36 cellular contexts compared by ENCODE assay signal in genomic region chr20:31476648-31477220, GRCh38. TPM values are rescaled to one million over a fixed set of nuclear protein-coding genes. Genes with fewer than 3 reads are reported as not detected.
A peak's percentile ranks its signal among the peaks of the same experiment; 100 is the strongest.
DNase-seq lines count a peak whose midpoint lies in the region; ATAC-seq, FAIRE-seq and TF ChIP-seq lines count a peak whose summit lies in the region.
"Had no signal": no experiment of that assay in that cellular context is flagged by ENCODE, and none has a peak within 500 bp of the region (broad histone marks: within the 10 kb centered on the region; RNA-seq: fewer than 3 reads in every experiment).

No MANE protein-coding gene starts in this region.

- H3K36me3 ChIP-seq in endothelial cell of umbilical vein (ENCODE audit: control insufficient read depth in 2 of 2, extremely low read depth in 1 of 2, insufficient read depth in 2 of 2, low read length in 2 of 2), result no peaks in the 10 kb centered on the region
- no peaks in the 10 kb centered on the region for H3K36me3 ChIP-seq in lower lobe of right lung
- H3K36me3 ChIP-seq in endodermal cell (ENCODE audit: control insufficient read depth, insufficient read depth, low read length), result no peaks in the 10 kb centered on the region
- H3K36me3 ChIP-seq: BLaER1 treated with 17β-estradiol and CSF1 and Interleukin-3, amounts not matched to agents 10 nM and 100 nM; HAP-1; pancreas; right lobe of liver; thoracic aorta had no signal

- H3K27ac ChIP-seq in endothelial cell of umbilical vein (ENCODE audit: insufficient read depth, low read depth, low read length) (no peak overlapping the region), lower lobe of right lung (no peak overlapping the region), endodermal cell (ENCODE audit: low read depth, low read length) (no peak overlapping the region)
- H3K27ac ChIP-seq: BLaER1 treated with 17β-estradiol and CSF1 and Interleukin-3, amounts not matched to agents 10 nM and 100 nM; pancreas; right lobe of liver had no signal

- intact Hi-C loops in endothelial cell of umbilical vein (cut with micrococcal nuclease), result no loop called here
- intact Hi-C loops in lower lobe of right lung (cut with DNase I), result no loop called here

- no peaks in the 10 kb centered on the region for H3K79me2 ChIP-seq in endothelial cell of umbilical vein (ENCODE audit: control insufficient read depth, insufficient read depth, low read length)

- H2AFZ ChIP-seq in endothelial cell of umbilical vein (ENCODE audit: low read depth, low read length), result no peak overlapping the region

- no peaks in the 10 kb centered on the region for H3K9me1 ChIP-seq in endothelial cell of umbilical vein (replicated peaks; ENCODE audit: control insufficient read depth, extremely low read depth, insufficient read depth, low read length)

- no TSS peak for BruUV-seq in endothelial cell of umbilical vein (replicated peaks; lab: Mats Ljungman, UMichigan)

- FAIRE-seq in endothelial cell of umbilical vein (lab: Jason Lieb, UNC), result no peak
- FAIRE-seq: pancreas had no signal

- peaks cover 54% of the 10 kb centered on the region for H3K27me3 Mint-ChIP-seq in endodermal cell (ENCODE audit: insufficient read depth)
- H3K27me3 Mint-ChIP-seq: brain had no signal

- TF ChIP-seq CTCF in endothelial cell of umbilical vein (IDR thresholded peaks at IDR 0.05; ENCODE audit: extremely low read depth in 1 of 2, insufficient read depth in 1 of 2, low read depth in 1 of 2, low read length in 2 of 2) (no peak), lower lobe of right lung (IDR thresholded peaks at IDR 0.05) (no peak), endodermal cell (conservative IDR thresholded peaks at IDR 0.05) (no peak)

- H3K27ac Mint-ChIP-seq in endodermal cell, result no peak overlapping the region
- H3K27ac Mint-ChIP-seq: activated CD8-positive, alpha-beta T cell treated with anti-CD3 and anti-CD28 coated beads for 36 hours; activated naive CD8-positive, alpha-beta T cell treated with anti-CD3 and anti-CD28 coated beads, Interleukin-2, amount 50 U/mL, for 24 hours; brain; IgD-negative memory B cell; immature natural killer cell; natural killer cell had no signal

- no peaks in the 10 kb centered on the region for H3K4me1 Mint-ChIP-seq in endodermal cell
- H3K4me1 Mint-ChIP-seq: brain had no signal

- H3K9me3 Mint-ChIP-seq in endodermal cell, result peaks cover 88% of the 10 kb centered on the region
- H3K9me3 Mint-ChIP-seq: activated naive CD8-positive, alpha-beta T cell treated with anti-CD3 and anti-CD28 coated beads, Interleukin-2, amount 50 U/mL, for 24 hours; natural killer cell had no signal

- no peak overlapping the region for H3K4me2 ChIP-seq in endothelial cell of umbilical vein (ENCODE audit: insufficient read depth, low read length)
- H3K4me2 ChIP-seq: BLaER1 treated with 17β-estradiol and CSF1 and Interleukin-3, amounts not matched to agents 10 nM and 100 nM had no signal

- CTCF ChIA-PET in endothelial cell of umbilical vein (lab: Charles Lee), result interaction anchor here (1.7 to 2.0 kb wide), 2 partner anchors 20 to 26 kb away, joined by 3 to 8 read pairs; no protein-coding TSS in a partner anchor

- TF ChIP-seq POLR2A in endothelial cell of umbilical vein (IDR thresholded peaks at IDR 0.05; ENCODE audit: low read depth, low read length), result no peak

- 69 to 75% methylated on average over 6 of the region's 6 CpGs for WGBS in endodermal cell (ENCODE audit: insufficient coverage in 1 of 2, insufficient read length in 1 of 2), 2 experiments

- no peak overlapping the region for H3K9ac ChIP-seq in endothelial cell of umbilical vein (replicated peaks; ENCODE audit: extremely low read depth, insufficient read depth, low read length)
- no peak overlapping the region for H3K9ac ChIP-seq in endodermal cell (ENCODE audit: extremely low read depth, low read length, poor library complexity, severe bottlenecking)
- H3K9ac ChIP-seq: BLaER1 treated with 17β-estradiol and CSF1 and Interleukin-3, amounts not matched to agents 10 nM and 100 nM had no signal

- H3K4me3 ChIP-seq in endothelial cell of umbilical vein (replicated peaks in 1 of 3; ENCODE audit: insufficient read depth in 1 of 3, low read depth in 1 of 3, low read length in 3 of 3) (no peak overlapping the region), lower lobe of right lung (peak overlapping the region; percentile 51), endodermal cell (ENCODE audit: low read length) (no peak overlapping the region)
- H3K4me3 ChIP-seq: BLaER1 treated with 17β-estradiol and CSF1 and Interleukin-3, amounts not matched to agents 10 nM and 100 nM; HAP-1; pancreas; right lobe of liver had no signal

- dilution Hi-C loops in endothelial cell of umbilical vein (cut with MboI; ENCODE audit: extremely low pct_ligation_motif_present, low sequenced_read_pairs), result no loop called here

- POLR2A ChIA-PET in endothelial cell of umbilical vein (lab: Charles Lee), result no interaction called here

- no peaks in the 10 kb centered on the region for H4K20me1 ChIP-seq in endothelial cell of umbilical vein (replicated peaks; ENCODE audit: control insufficient read depth, extremely low read depth, insufficient read depth, low read length)
- H4K20me1 ChIP-seq: BLaER1 treated with 17β-estradiol and CSF1 and Interleukin-3, amounts not matched to agents 10 nM and 100 nM had no signal

- peaks cover 2% of the 10 kb centered on the region for H3K36me3 Mint-ChIP-seq in endodermal cell (ENCODE audit: low read depth)
- H3K36me3 Mint-ChIP-seq: natural killer cell had no signal

- no peak for ATAC-seq in lower lobe of right lung
- ATAC-seq: activated CD4-positive, CD25-positive, alpha-beta regulatory T cell treated with anti-CD3 and anti-CD28 coated beads, Interleukin-2, amount 50 U/mL, for 24 hours; activated CD8-positive, alpha-beta T cell treated with anti-CD3 and anti-CD28 coated beads for 36 hours; activated naive CD8-positive, alpha-beta T cell treated with anti-CD3 and anti-CD28 coated beads, Interleukin-2, amount 50 U/mL, for 24 hours; left lobe of liver; natural killer cell; pancreas; stimulated activated naive CD8-positive, alpha-beta T cell treated with anti-CD3 and anti-CD28 coated beads, Interleukin-15, Interleukin-2, amounts not matched to agents 100 U/mL and 50 U/mL, for 24 hours had no signal

- H3K27me3 ChIP-seq in endothelial cell of umbilical vein (ENCODE audit: control insufficient read depth in 2 of 2, insufficient read depth in 2 of 2, low read length in 2 of 2), result peaks cover 9 to 11% of the 10 kb centered on the region in 2 experiments
- peaks cover 24% of the 10 kb centered on the region for H3K27me3 ChIP-seq in lower lobe of right lung (ENCODE audit: low read depth)
- H3K27me3 ChIP-seq in endodermal cell (ENCODE audit: control insufficient read depth, insufficient read depth, low read length, poor library complexity, severe bottlenecking), result no peaks in the 10 kb centered on the region
- H3K27me3 ChIP-seq: right lobe of liver had no signal

- H3K4me3 Mint-ChIP-seq in endodermal cell, result no peak overlapping the region
- H3K4me3 Mint-ChIP-seq: activated CD8-positive, alpha-beta T cell treated with anti-CD3 and anti-CD28 coated beads for 36 hours; activated naive CD8-positive, alpha-beta T cell treated with anti-CD3 and anti-CD28 coated beads, Interleukin-2, amount 50 U/mL, for 24 hours; brain; immature natural killer cell; natural killer cell had no signal

- DNase-seq in DMS 273 (lab: John Stamatoyannopoulos, UW; ENCODE audit: unreplicated experiment) (peak; percentile 88), M059J (ENCODE audit: low read depth) (peak; percentile 79), endothelial cell of umbilical vein (ENCODE audit: low read depth, low spot score) (no peak), lower lobe of right lung (no peak), endodermal cell (no peak), mesenteric fat pad (ENCODE audit: low spot score) (no peak)
- no peak for DNase-seq in activated CD4-positive, alpha-beta T cell treated with anti-CD3 and anti-CD28 coated beads, Interleukin-2, amount 50 U/mL, for 1 hour
- DNase-seq in central memory CD4-positive, alpha-beta T cell, result no peak
- DNase-seq: activated CD8-positive, alpha-beta T cell treated with anti-CD3 and anti-CD28 coated beads for 36 hours; activated gamma-delta T cell; activated naive CD8-positive, alpha-beta T cell treated with anti-CD3 and anti-CD28 coated beads, Interleukin-2, amount 50 U/mL, for 24 hours; activated T-cell treated with anti-CD3 and anti-CD28 coated beads for 4 hours; cortex of kidney; hippocampal formation; immature natural killer cell; midbrain; natural killer cell; NCI-H1105 treated with DMSO at 0.1 percent for 48 hours; NCI-H2029 treated with DMSO at 0.1 percent for 48 hours; NCI-H345; NCI-H774; pancreas; right lobe of liver; SHP77; stimulated activated CD4-positive, alpha-beta T cell treated with anti-CD3 and anti-CD28 coated beads, Interleukin-15, amount 100 ng/mL, for 24 hours; stimulated activated naive CD8-positive, alpha-beta T cell treated with anti-CD3 and anti-CD28 coated beads, Interleukin-15, Interleukin-2, amounts not matched to agents 100 U/mL and 50 U/mL, for 24 hours; SW 1271 had no signal

- H3K9me3 ChIP-seq in endothelial cell of umbilical vein (replicated peaks; ENCODE audit: control insufficient read depth, insufficient read depth, low read length), result no peaks in the 10 kb centered on the region
- H3K9me3 ChIP-seq in lower lobe of right lung, result no peaks in the 10 kb centered on the region
- H3K9me3 ChIP-seq in endodermal cell (ENCODE audit: control insufficient read depth, low read length), result peaks cover 33% of the 10 kb centered on the region
- H3K9me3 ChIP-seq: HAP-1, pancreas, right lobe of liver, thoracic aorta had no signal

- peaks cover 2% of the 10 kb centered on the region for H3K4me1 ChIP-seq in endothelial cell of umbilical vein (ENCODE audit: control insufficient read depth, extremely low read depth, insufficient read depth, low read length)
- H3K4me1 ChIP-seq in lower lobe of right lung, result peaks cover 12% of the 10 kb centered on the region
- H3K4me1 ChIP-seq in endodermal cell (ENCODE audit: control insufficient read depth, insufficient read depth, low read length), result no peaks in the 10 kb centered on the region
- H3K4me1 ChIP-seq: pancreas, right lobe of liver had no signal

RNA-seq across cellular contexts. Expression of gene REM1, which starts 1.6 kb away (rescaled TPM):
- total RNA-seq in M059J (2014; rRNA removed; shearing (Covaris generic)), result not detected in 2 replicates
- not detected in 2 replicates for total RNA-seq in endothelial cell of umbilical vein
- polyA plus RNA-seq in endothelial cell of umbilical vein, result 0.14 and 0.19 TPM in 2 replicates
- polyA plus RNA-seq in endothelial cell of umbilical vein (2011; cell fraction: cytosol; rRNA removed), result 0.09 and 0.18 TPM in 2 replicates
- polyA plus RNA-seq in endothelial cell of umbilical vein (2011; cell fraction: nucleus; rRNA removed), result 0.10 TPM in 1 of 2 replicates, not detected in the other
- polyA plus RNA-seq in endothelial cell of umbilical vein (2012), result 0.20 and 0.87 TPM in 2 replicates
- 0.15 TPM in 1 of 2 replicates, not detected in the other for polyA minus RNA-seq in endothelial cell of umbilical vein
- polyA minus RNA-seq in endothelial cell of umbilical vein (2011; cell fraction: cytosol; rRNA and poly(A)+ RNA removed), result not detected
- not detected in 2 replicates for polyA minus RNA-seq in endothelial cell of umbilical vein (2011; cell fraction: nucleus; rRNA and poly(A)+ RNA removed)
- total RNA-seq in lower lobe of right lung, result 2.3 TPM
- total RNA-seq in endodermal cell, result not detected
- polyA plus RNA-seq in endodermal cell (2013, experiment 1 of 2), result not detected
- not detected for polyA plus RNA-seq in endodermal cell (2013, experiment 2 of 2)
- 2.7 TPM for total RNA-seq in mesenteric fat pad
- total RNA-seq: activated CD8-positive, alpha-beta T cell treated with anti-CD3 and anti-CD28 coated beads for 36 hours; fibroblast of villous mesenchyme; left lobe of liver; natural killer cell had no signal
- polyA plus RNA-seq: AG04450, IgD-negative memory B cell, immature natural killer cell had no signal

RNA-seq across cellular contexts. Expression of gene DEFB124, which starts 1.8 kb away (rescaled TPM):
- not detected in 2 replicates for total RNA-seq in M059J (2014; rRNA removed; shearing (Covaris generic))
- total RNA-seq in endothelial cell of umbilical vein, result not detected in 2 replicates
- polyA plus RNA-seq in endothelial cell of umbilical vein, result not detected in 2 replicates
- polyA plus RNA-seq in endothelial cell of umbilical vein (2011; cell fraction: cytosol; rRNA removed), result not detected in 2 replicates
- not detected in 2 replicates for polyA plus RNA-seq in endothelial cell of umbilical vein (2011; cell fraction: nucleus; rRNA removed)
- not detected in 2 replicates for polyA plus RNA-seq in endothelial cell of umbilical vein (2012)
- not detected in 2 replicates for polyA minus RNA-seq in endothelial cell of umbilical vein
- not detected for polyA minus RNA-seq in endothelial cell of umbilical vein (2011; cell fraction: cytosol; rRNA and poly(A)+ RNA removed)
- not detected in 2 replicates for polyA minus RNA-seq in endothelial cell of umbilical vein (2011; cell fraction: nucleus; rRNA and poly(A)+ RNA removed)
- total RNA-seq in lower lobe of right lung, result not detected
- not detected for total RNA-seq in endodermal cell
- not detected for polyA plus RNA-seq in endodermal cell (2013, experiment 1 of 2)
- not detected for polyA plus RNA-seq in endodermal cell (2013, experiment 2 of 2)
- total RNA-seq in mesenteric fat pad, result 1.7 TPM
- total RNA-seq: activated CD8-positive, alpha-beta T cell treated with anti-CD3 and anti-CD28 coated beads for 36 hours; fibroblast of villous mesenchyme; left lobe of liver; natural killer cell; right lobe of liver; thoracic aorta had no signal
- polyA plus RNA-seq: AG04450, IgD-negative memory B cell, immature natural killer cell, pancreas had no signal

RNA-seq across cellular contexts. Expression of gene DEFB123, which starts 36.3 kb away (rescaled TPM):
- total RNA-seq in M059J (2014; rRNA removed; shearing (Covaris generic)), result not detected in 2 replicates
- not detected in 2 replicates for total RNA-seq in endothelial cell of umbilical vein
- polyA plus RNA-seq in endothelial cell of umbilical vein, result not detected in 2 replicates
- polyA plus RNA-seq in endothelial cell of umbilical vein (2011; cell fraction: cytosol; rRNA removed), result not detected in 2 replicates
- not detected in 2 replicates for polyA plus RNA-seq in endothelial cell of umbilical vein (2011; cell fraction: nucleus; rRNA removed)
- not detected in 2 replicates for polyA plus RNA-seq in endothelial cell of umbilical vein (2012)
- polyA minus RNA-seq in endothelial cell of umbilical vein, result not detected in 2 replicates
- polyA minus RNA-seq in endothelial cell of umbilical vein (2011; cell fraction: cytosol; rRNA and poly(A)+ RNA removed), result not detected
- polyA minus RNA-seq in endothelial cell of umbilical vein (2011; cell fraction: nucleus; rRNA and poly(A)+ RNA removed), result not detected in 2 replicates
- total RNA-seq in lower lobe of right lung, result not detected
- total RNA-seq in endodermal cell, result not detected
- polyA plus RNA-seq in endodermal cell (2013, experiment 1 of 2), result not detected
- polyA plus RNA-seq in endodermal cell (2013, experiment 2 of 2), result not detected
- not detected for total RNA-seq in mesenteric fat pad
- total RNA-seq: activated CD8-positive, alpha-beta T cell treated with anti-CD3 and anti-CD28 coated beads for 36 hours; fibroblast of villous mesenchyme; left lobe of liver; natural killer cell; pancreas; right lobe of liver; thoracic aorta had no signal
- polyA plus RNA-seq: AG04450, IgD-negative memory B cell, immature natural killer cell, pancreas had no signal

RNA-seq across cellular contexts. Expression of gene HM13, which starts 37.5 kb away (rescaled TPM):
- total RNA-seq in M059J (2014; rRNA removed; shearing (Covaris generic)), result 244 and 248 TPM in 2 replicates
- total RNA-seq in endothelial cell of umbilical vein (188 and 211 TPM in 2 replicates), lower lobe of right lung (134 TPM), endodermal cell (100 to 1,000 TPM; 120 to 206 TPM), mesenteric fat pad (186 TPM)
- polyA plus RNA-seq in endothelial cell of umbilical vein, result 218 and 265 TPM in 2 replicates
- 168 and 180 TPM in 2 replicates for polyA plus RNA-seq in endothelial cell of umbilical vein (2011; cell fraction: cytosol; rRNA removed)
- 144 and 177 TPM in 2 replicates for polyA plus RNA-seq in endothelial cell of umbilical vein (2011; cell fraction: nucleus; rRNA removed)
- polyA plus RNA-seq in endothelial cell of umbilical vein (2012), result 174 and 184 TPM in 2 replicates
- polyA minus RNA-seq in endothelial cell of umbilical vein, result 183 and 206 TPM in 2 replicates
- polyA minus RNA-seq in endothelial cell of umbilical vein (2011; cell fraction: cytosol; rRNA and poly(A)+ RNA removed), result 141 TPM
- polyA minus RNA-seq in endothelial cell of umbilical vein (2011; cell fraction: nucleus; rRNA and poly(A)+ RNA removed), result 126 and 153 TPM in 2 replicates
- polyA plus RNA-seq in endodermal cell (2013, experiment 1 of 2), result 85.1 TPM
- 81.4 TPM for polyA plus RNA-seq in endodermal cell (2013, experiment 2 of 2)

Comparison
In these comparisons a context has a peak if more than half of its experiments do, and no peak if none do; other contexts are left out.
1. DNase-seq: peak in DMS 273 (single experiment) and M059J (single experiment); none in endothelial cell of umbilical vein (single experiment), lower lobe of right lung (single experiment), activated CD4-positive, alpha-beta T cell treated with anti-CD3 and anti-CD28 coated beads, Interleukin-2, amount 50 U/mL, for 1 hour (single experiment), central memory CD4-positive, alpha-beta T cell (single experiment), endodermal cell (single experiment) and mesenteric fat pad (single experiment).